Comparison of ENCODE assay signal across 8 cellular contexts in the genomic region with DNA sequence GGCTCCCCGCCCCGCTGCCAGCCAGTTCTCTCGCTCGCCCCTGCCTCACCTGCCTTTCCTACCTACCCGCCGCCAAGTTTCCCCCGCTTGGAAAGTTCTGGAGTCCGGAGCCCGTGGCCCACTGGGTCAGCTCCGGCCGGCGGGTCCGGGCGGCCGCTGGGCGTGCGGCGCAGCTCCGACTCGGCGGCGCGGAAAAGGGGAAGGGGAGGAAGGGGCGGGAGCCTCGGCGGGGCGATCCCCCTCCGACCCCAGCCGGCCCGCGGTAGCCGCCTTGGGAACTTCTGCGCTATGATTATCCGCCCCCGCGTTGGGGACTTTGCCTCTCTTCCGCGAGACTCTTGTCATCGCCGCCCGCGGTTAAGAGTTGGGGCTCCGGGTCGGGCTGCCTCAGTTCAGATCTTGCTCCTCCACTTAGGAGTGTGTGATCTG. TPM values are rescaled to one million over a fixed set of nuclear protein-coding genes. Genes with fewer than 3 reads are reported as not detected.
DNase-seq lines count a peak whose midpoint lies in the region; ATAC-seq lines count a peak whose summit lies in the region.

No MANE protein-coding gene starts in this region.

- H3K27me3 ChIP-seq in HUES6 (ENCODE audit: control insufficient read depth, insufficient read depth, low read length) (peaks cover 89% of the 10 kb centered on the region), mucosa of stomach (ENCODE audit: control insufficient read depth, insufficient read depth, low read length) (peaks cover 20% of the 10 kb centered on the region)

- H3K4me1 Mint-ChIP-seq in stimulated activated effector memory CD8-positive, alpha-beta T cell treated with anti-CD3 and anti-CD28 coated beads, Interleukin-12 subunit alpha, Interleukin-12 subunit beta, amount 100 ng/mL, for 72 hours: peaks cover 41% of the 10 kb centered on the region

- peaks cover 13% of the 10 kb centered on the region for H3K36me3 Mint-ChIP-seq in stimulated activated effector memory CD8-positive, alpha-beta T cell treated with anti-CD3 and anti-CD28 coated beads, Interleukin-12 subunit alpha, Interleukin-12 subunit beta, amount 100 ng/mL, for 72 hours

- no peaks in the 10 kb centered on the region for H3K9me3 Mint-ChIP-seq in stimulated activated effector memory CD8-positive, alpha-beta T cell treated with anti-CD3 and anti-CD28 coated beads, Interleukin-12 subunit alpha, Interleukin-12 subunit beta, amount 100 ng/mL, for 72 hours

- H3K4me3 Mint-ChIP-seq in stimulated activated effector memory CD8-positive, alpha-beta T cell treated with anti-CD3 and anti-CD28 coated beads, Interleukin-12 subunit alpha, Interleukin-12 subunit beta, amount 100 ng/mL, for 72 hours: peak overlapping the region; percentile 85

- peak overlapping the region; percentile 92 for H3K27ac Mint-ChIP-seq in stimulated activated effector memory CD8-positive, alpha-beta T cell treated with anti-CD3 and anti-CD28 coated beads, Interleukin-12 subunit alpha, Interleukin-12 subunit beta, amount 100 ng/mL, for 72 hours

- H3K36me3 ChIP-seq in HUES6 (ENCODE audit: control insufficient read depth, insufficient read depth, low read length) (no peaks in the 10 kb centered on the region), mucosa of stomach (ENCODE audit: control insufficient read depth, insufficient read depth, low read length) (no peaks in the 10 kb centered on the region)

- peak overlapping the region; percentile 80 for H3K4me3 ChIP-seq in HUES6 (ENCODE audit: low read depth, low read length)
- H3K4me3 ChIP-seq in mucosa of stomach (ENCODE audit: low read length): peak overlapping the region; percentile 49

- H3K9me3 ChIP-seq in HUES6 (ENCODE audit: control insufficient read depth, insufficient read depth, low read depth, low read length) (no peaks in the 10 kb centered on the region; the same call in 1 of the 2 replicates), mucosa of stomach (ENCODE audit: control insufficient read depth, low read length) (no peaks in the 10 kb centered on the region)

- no peak overlapping the region for H3K27ac ChIP-seq in HUES6 (ENCODE audit: low read depth, low read length)

- H3K4me1 ChIP-seq in HUES6 (ENCODE audit: control insufficient read depth, insufficient read depth, low read length): peaks cover 11% of the 10 kb centered on the region
- peaks cover 8% of the 10 kb centered on the region for H3K4me1 ChIP-seq in mucosa of stomach (ENCODE audit: control insufficient read depth, insufficient read depth, low read length)

- peak; percentile 19 for ATAC-seq in GM21360 (IDR thresholded peaks at IDR 0.05; ENCODE audit: unreplicated experiment)
- peak; percentile 73 for ATAC-seq in stimulated activated effector memory CD8-positive, alpha-beta T cell treated with anti-CD3 and anti-CD28 coated beads, Interleukin-12 subunit alpha, Interleukin-12 subunit beta, amount 100 ng/mL, for 72 hours

- DNase-seq in Ammon's horn (ENCODE audit: low spot score): peak; percentile 6
- peak; percentile 45 for DNase-seq in activated CD4-positive, alpha-beta T cell treated with anti-CD3 and anti-CD28 coated beads, Interleukin-2, amount 50 U/mL, for 1 hour
- peak; percentile 16 for DNase-seq in effector CD8-positive, alpha-beta T cell (lab: John Stamatoyannopoulos, UW)
- DNase-seq in stimulated activated effector memory CD8-positive, alpha-beta T cell treated with anti-CD3 and anti-CD28 coated beads, Interleukin-12 subunit alpha, Interleukin-12 subunit beta, amount 100 ng/mL, for 72 hours (ENCODE audit: low spot score in 2 of 2): peak; percentile 57 to 79
- DNase-seq in SK-N-DZ (ENCODE audit: low spot score): no peak

- H3K9ac ChIP-seq in HUES6 (ENCODE audit: low read length) (no peak overlapping the region), mucosa of stomach (ENCODE audit: low read length) (peak overlapping the region; percentile 78)

RNA-seq across cellular contexts. Expression of gene SF3B5, which starts 31.0 kb away (rescaled TPM):
- 214 and 220 TPM in 2 replicates for polyA plus RNA-seq in SK-N-DZ (2014; cell fraction: cytosol; rRNA removed)
- 118 and 147 TPM in 2 replicates for polyA plus RNA-seq in SK-N-DZ (2014; cell fraction: nucleus; rRNA removed)

RNA-seq across cellular contexts. Expression of gene PLAGL1, which starts 56.4 kb away (rescaled TPM):
- 2.1 and 2.2 TPM in 2 replicates for polyA plus RNA-seq in SK-N-DZ (2014; cell fraction: cytosol; rRNA removed)
- polyA plus RNA-seq in SK-N-DZ (2014; cell fraction: nucleus; rRNA removed): 4.0 and 9.3 TPM in 2 replicates
